ENCODE assay signal across 1 cellular context in the genomic region with DNA sequence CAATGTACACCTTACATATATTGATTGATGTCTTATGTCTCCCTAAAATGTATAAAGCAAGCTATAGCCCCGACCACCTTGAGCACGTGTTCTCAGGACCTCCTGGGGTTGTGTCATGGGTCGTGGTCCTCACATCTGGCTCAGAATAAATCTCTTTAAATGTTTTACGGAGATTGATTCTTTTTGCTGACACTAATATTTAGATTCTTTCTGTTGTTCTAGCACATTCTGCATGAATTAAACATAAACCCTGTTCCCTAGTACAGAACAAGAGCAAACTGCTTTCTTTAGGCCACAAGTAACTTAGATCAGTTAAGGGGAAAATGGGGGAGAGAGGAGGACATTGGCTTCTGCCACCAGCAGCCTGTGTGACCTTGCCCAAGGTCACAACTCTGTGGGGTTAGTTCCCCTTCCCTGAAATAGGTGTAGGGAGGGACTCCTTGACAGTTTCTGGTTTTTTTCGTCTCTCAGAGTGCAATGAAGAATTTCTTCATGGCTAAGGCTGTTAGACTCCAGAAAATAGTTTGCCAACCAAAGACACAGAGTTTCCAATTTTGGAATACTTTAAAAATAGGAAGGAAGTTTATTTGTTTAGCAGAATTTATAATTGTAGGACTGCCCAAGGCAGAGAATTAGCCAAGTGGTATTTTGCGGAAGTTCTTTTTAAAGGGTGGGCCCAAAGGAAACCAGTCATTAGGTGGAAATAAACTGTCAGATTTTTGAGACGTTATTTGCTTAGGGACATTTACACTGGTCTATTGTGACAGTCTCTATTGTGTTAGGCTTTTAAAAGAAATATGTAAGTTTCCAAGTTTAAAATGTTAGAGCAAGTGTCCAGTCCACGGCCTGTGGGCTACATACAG.
TF ChIP-seq lines count a peak whose summit lies in the region.

No MANE protein-coding gene starts in this region.

TF ChIP-seq in endothelial cell of umbilical vein, 7 proteins besides CTCF, POLR2A, EP300 and RAD21:
- TF ChIP-seq EZH2 (IDR thresholded peaks at IDR 0.05; ENCODE audit: borderline replicate concordance, low read depth, low read length, severe bottlenecking) (no peak), JUN (IDR thresholded peaks at IDR 0.05; ENCODE audit: borderline replicate concordance, insufficient read depth, insufficient read length, low read depth) (no peak), MYC (IDR thresholded peaks at IDR 0.05; ENCODE audit: low read depth, low read length) (no peak), GATA2 (IDR thresholded peaks at IDR 0.05; ENCODE audit: insufficient read depth, insufficient read length, low read depth, low read length) (no peak), FOS (IDR thresholded peaks at IDR 0.05; ENCODE audit: borderline replicate concordance, insufficient read depth, low read length) (no peak), POLR2AphosphoS5 (IDR thresholded peaks at IDR 0.05; ENCODE audit: insufficient read depth, low read depth, low read length) (no peak)
- TF ChIP-seq, protein P1, sequence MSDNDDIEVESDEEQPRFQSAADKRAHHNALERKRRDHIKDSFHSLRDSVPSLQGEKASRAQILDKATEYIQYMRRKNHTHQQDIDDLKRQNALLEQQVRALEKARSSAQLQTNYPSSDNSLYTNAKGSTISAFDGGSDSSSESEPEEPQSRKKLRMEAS (IDR thresholded peaks at IDR 0.05; ENCODE audit: insufficient read depth, insufficient read length), result no peak
